In the genomic region with DNA sequence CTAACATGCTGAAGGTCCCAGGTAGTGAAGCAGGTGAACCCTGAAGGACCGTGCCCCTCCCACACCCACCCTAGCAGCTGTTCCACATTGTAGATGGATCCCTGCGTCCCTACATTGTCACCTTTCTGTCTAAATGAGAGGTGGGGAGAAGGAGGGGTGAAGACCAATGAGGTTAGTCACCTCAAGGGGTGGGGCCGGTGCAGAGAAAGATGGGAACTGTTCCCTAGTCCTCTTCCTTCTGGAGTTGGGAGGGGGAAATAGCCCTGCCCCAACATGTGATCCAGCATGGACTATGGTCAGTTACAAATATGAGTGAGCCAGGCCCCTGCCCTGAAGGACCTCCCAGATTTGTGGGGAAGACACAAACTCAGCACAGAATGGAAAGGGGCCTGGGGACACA, we compare ENCODE assay signal across 16 cellular contexts.
DNase-seq lines count a peak whose midpoint lies in the region; ATAC-seq and TF ChIP-seq lines count a peak whose summit lies in the region.
"Had no signal": no experiment of that assay in that cellular context is flagged by ENCODE, and none has a peak within 500 bp of the region (broad histone marks: within the 10 kb centered on the region; RNA-seq: fewer than 3 reads in every experiment).

No MANE protein-coding gene starts in this region.

- no peak for DNase-seq in HCT116 (ENCODE audit: low read depth, low spot score)
- DNase-seq in activated B cell treated with CpG ODN at 0.5 μM for 24 hours: no peak
- no peak for DNase-seq in naive B cell
- no peak for DNase-seq in stimulated activated naive B cell treated with anti-CD40 and anti-IgM and Interleukin-4, amounts not matched to agents 10 μg/mL and 1 μg/mL and 100 μg/mL, for 72 hours
- DNase-seq in erythroblast (lab: John Stamatoyannopoulos, UW): no peak
- no peak for DNase-seq in GM23248
- DNase-seq: ACHN; BE2C; CD8-positive, alpha-beta memory T cell; DND-41; NCI-H187; NCI-H446; NCI-H69; NK-92 treated with Interleukin-12 subunit alpha and Interleukin-12 subunit beta, amount 100 ng/mL, for 24 hours had no signal

- H3F3A ChIP-seq in GM23248 (ENCODE audit: insufficient read depth): no peaks in the 10 kb centered on the region

- H3K36me3 Mint-ChIP-seq in activated B cell treated with CpG ODN at 0.5 μM for 24 hours (ENCODE audit: low read depth) (peaks cover 4% of the 10 kb centered on the region), naive B cell (no peaks in the 10 kb centered on the region)
- peaks cover 4% of the 10 kb centered on the region in 2 donors for H3K36me3 Mint-ChIP-seq in stimulated activated naive B cell treated with anti-CD40 and anti-IgM and Interleukin-4, amounts not matched to agents 10 μg/mL and 1 μg/mL and 100 μg/mL, for 72 hours

- H3K9me2 ChIP-seq in HCT116 (ENCODE audit: insufficient read depth): no peaks in the 10 kb centered on the region; the same call in 1 of the 2 replicates
- no peaks in the 10 kb centered on the region for H3K9me2 ChIP-seq in GM23248 (ENCODE audit: insufficient read depth)

- H3K27me3 ChIP-seq in HCT116 (ENCODE audit: insufficient read depth, low read length) (no peaks in the 10 kb centered on the region), GM23248 (replicated peaks; ENCODE audit: insufficient read depth) (no peaks in the 10 kb centered on the region)
- H3K27me3 ChIP-seq: BE2C had no signal

- H3K4me3 Mint-ChIP-seq in activated B cell treated with CpG ODN at 0.5 μM for 24 hours (peak overlapping the region; percentile 44), naive B cell (peak overlapping the region; percentile 12 to 87 (median 60))
- peak overlapping the region; percentile 43 to 62 for H3K4me3 Mint-ChIP-seq in stimulated activated naive B cell treated with anti-CD40 and anti-IgM and Interleukin-4, amounts not matched to agents 10 μg/mL and 1 μg/mL and 100 μg/mL, for 72 hours

- RAD21 ChIA-PET in HCT116 (lab: Charles Lee; ENCODE audit: low non-redundant PET in 1 of 2, low total read pairs in 2 of 2, uncharacterized antibody in 2 of 2, unreplicated experiment in 2 of 2): no interaction called here

- H3K27me3 Mint-ChIP-seq in activated B cell treated with CpG ODN at 0.5 μM for 24 hours (no peaks in the 10 kb centered on the region), naive B cell (no peaks in the 10 kb centered on the region)
- no peaks in the 10 kb centered on the region for H3K27me3 Mint-ChIP-seq in stimulated activated naive B cell treated with anti-CD40 and anti-IgM and Interleukin-4, amounts not matched to agents 10 μg/mL and 1 μg/mL and 100 μg/mL, for 72 hours
- H3K27me3 Mint-ChIP-seq: CD8-positive, alpha-beta memory T cell had no signal

- H3K4me1 ChIP-seq in HCT116 (ENCODE audit: control insufficient read depth in 1 of 2, insufficient read depth in 2 of 2, low read length in 2 of 2) (peaks cover 6 to 20% of the 10 kb centered on the region in 2 experiments; a peak in 3 of 4 replicates), GM23248 (ENCODE audit: insufficient read depth) (no peaks in the 10 kb centered on the region)

- BruUV-seq in HCT116 (replicated peaks; lab: Mats Ljungman, UMichigan): no TSS peak

- H3K4me3 ChIP-seq in HCT116 (replicated peaks in 1 of 2; ENCODE audit: low read depth in 1 of 2, low read length in 2 of 2) (no peak overlapping the region), GM23248 (no peak overlapping the region)

- TF ChIP-seq POLR2A in HCT116 (IDR thresholded peaks at IDR 0.05; ENCODE audit: borderline replicate concordance, extremely low read depth, insufficient read depth, insufficient read length): no peak
- no peak for TF ChIP-seq POLR2A in erythroblast (IDR thresholded peaks at IDR 0.05; ENCODE audit: low read length)

- H3K9me3 ChIP-seq in HCT116 (ENCODE audit: control insufficient read depth in 1 of 2, insufficient read depth in 1 of 2, low read depth in 1 of 2, low read length in 2 of 2): no peaks in the 10 kb centered on the region
- no peaks in the 10 kb centered on the region for H3K9me3 ChIP-seq in GM23248 (ENCODE audit: low read depth)
- H3K9me3 ChIP-seq: BE2C had no signal

- H3K4me2 ChIP-seq in HCT116 (ENCODE audit: low read length): no peak overlapping the region
- no peak overlapping the region for H3K4me2 ChIP-seq in GM23248 (ENCODE audit: unreplicated experiment)

- H3K27ac ChIP-seq in HCT116 (ENCODE audit: low read depth, low read length) (no peak overlapping the region), GM23248 (no peak overlapping the region)
- H3K27ac ChIP-seq: RWPE1 had no signal

- no peaks in the 10 kb centered on the region for H3K9me3 Mint-ChIP-seq in activated B cell treated with CpG ODN at 0.5 μM for 24 hours
- H3K9me3 Mint-ChIP-seq in naive B cell: peaks cover 0 to 9% (median under 1%) of the 10 kb centered on the region in 7 donors
- peaks cover under 1 to 1% of the 10 kb centered on the region in 2 donors for H3K9me3 Mint-ChIP-seq in stimulated activated naive B cell treated with anti-CD40 and anti-IgM and Interleukin-4, amounts not matched to agents 10 μg/mL and 1 μg/mL and 100 μg/mL, for 72 hours

- H3K4me1 Mint-ChIP-seq in activated B cell treated with CpG ODN at 0.5 μM for 24 hours (peaks cover 48% of the 10 kb centered on the region), naive B cell (peaks cover 29 to 65% (median 65%) of the 10 kb centered on the region in 3 donors)
- H3K4me1 Mint-ChIP-seq in stimulated activated naive B cell treated with anti-CD40 and anti-IgM and Interleukin-4, amounts not matched to agents 10 μg/mL and 1 μg/mL and 100 μg/mL, for 72 hours: peaks cover 25 to 57% of the 10 kb centered on the region in 2 donors
- H3K4me1 Mint-ChIP-seq: CD8-positive, alpha-beta memory T cell had no signal

- WGBS in GM23248 (ENCODE audit: low coverage in 1 of 2, low lambda C conversion rate in 2 of 2, missing lambda C conversion rate in 2 of 2), 2 experiments: 90 to 93% methylated on average over 3 of the region's 3 CpGs

- H3K27ac Mint-ChIP-seq in activated B cell treated with CpG ODN at 0.5 μM for 24 hours: peak overlapping the region; percentile 88
- H3K27ac Mint-ChIP-seq in naive B cell: peak overlapping the region; percentile 60 to 97 (median 90)
- peak overlapping the region; percentile 40 for H3K27ac Mint-ChIP-seq in stimulated activated naive B cell treated with anti-CD40 and anti-IgM and Interleukin-4, amounts not matched to agents 10 μg/mL and 1 μg/mL and 100 μg/mL, for 72 hours
- H3K27ac Mint-ChIP-seq: CD8-positive, alpha-beta memory T cell had no signal

- no peaks in the 10 kb centered on the region for H3K36me3 ChIP-seq in HCT116 (ENCODE audit: control insufficient read depth in 1 of 2, insufficient read depth in 2 of 2, low read length in 2 of 2)
- H3K36me3 ChIP-seq in GM23248 (ENCODE audit: low read depth): no peaks in the 10 kb centered on the region
- H3K36me3 ChIP-seq: BE2C had no signal

- POLR2A ChIA-PET in HCT116 (lab: Charles Lee): no interaction called here
- POLR2A ChIA-PET in activated B cell treated with CpG ODN at 0.5 μM for 24 hours (lab: Charles Lee): interaction anchor here (0.7 to 1.3 kb wide), 4 partner anchors 36 to 157 kb away, joined by 3 read pairs; no protein-coding TSS in a partner anchor

- H4K20me1 ChIP-seq in HCT116 (ENCODE audit: insufficient read depth): no peaks in the 10 kb centered on the region
- H4K20me1 ChIP-seq in GM23248 (ENCODE audit: insufficient read depth): no peaks in the 10 kb centered on the region

- intact Hi-C loops in HCT116 (cut with micrococcal nuclease) (no loop called here), activated B cell treated with CpG ODN at 0.5 μM for 24 hours (cut with micrococcal nuclease) (loop anchor here (2.0 to 5.0 kb wide), 3 partner anchors 17 to 45 kb away; no protein-coding TSS in a partner anchor)

- no peaks in the 10 kb centered on the region for H3K79me2 ChIP-seq in HCT116 (ENCODE audit: insufficient read depth, low read length)
- H3K79me2 ChIP-seq in GM23248 (ENCODE audit: insufficient read depth): no peaks in the 10 kb centered on the region

- CTCF ChIA-PET in HCT116 (lab: Charles Lee): no interaction called here
- CTCF ChIA-PET in activated B cell treated with CpG ODN at 0.5 μM for 24 hours (lab: Charles Lee): no interaction called here

- TF ChIP-seq RAD21 in HCT116 (IDR thresholded peaks at IDR 0.05; ENCODE audit: low read depth): no peak

- H3K9ac ChIP-seq in HCT116 (ENCODE audit: low read length): no peak overlapping the region
- no peak overlapping the region for H3K9ac ChIP-seq in GM23248

- TF ChIP-seq CTCF in HCT116 (IDR thresholded peaks at IDR 0.05 in 2 of 3, conservative IDR thresholded peaks at IDR 0.05 in 1 of 3; ENCODE audit: borderline replicate concordance in 1 of 3, insufficient read depth in 1 of 3, low read depth in 2 of 3, low read length in 2 of 3) (no peak), activated B cell treated with CpG ODN at 0.5 μM for 24 hours (IDR thresholded peaks at IDR 0.05) (no peak)

- in situ Hi-C loops in GM23248 (cut with MboI): no loop called here

- ATAC-seq in HCT116 (peak; percentile 53; the same call in 1 of the 2 replicates), activated B cell treated with CpG ODN at 0.5 μM for 24 hours (ENCODE audit: low read depth) (no peak), naive B cell (ENCODE audit: low read depth in 2 of 2) (no peak), HG02642 (IDR thresholded peaks at IDR 0.05; ENCODE audit: poor library complexity, unreplicated experiment) (no peak)
- ATAC-seq in stimulated activated naive B cell treated with anti-CD40 and anti-IgM and Interleukin-4, amounts not matched to agents 10 μg/mL and 1 μg/mL and 100 μg/mL, for 72 hours (replicated peaks): no peak

- H2AFZ ChIP-seq in HCT116 (ENCODE audit: low read depth, low read length, poor library complexity, severe bottlenecking): no peak overlapping the region
- no peak overlapping the region for H2AFZ ChIP-seq in GM23248

TF ChIP-seq in HCT116, 20 proteins besides CTCF, POLR2A, EP300 and RAD21:
- no peak for TF ChIP-seq JUND (IDR thresholded peaks at IDR 0.05)
- no peak for TF ChIP-seq SP1 (IDR thresholded peaks at IDR 0.05; ENCODE audit: low read depth)
- TF ChIP-seq ELF1 (IDR thresholded peaks at IDR 0.05; ENCODE audit: borderline replicate concordance, low read depth): no peak
- no peak for TF ChIP-seq CBX3 (IDR thresholded peaks at IDR 0.05; ENCODE audit: low read depth)
TF ChIP-seq in HCT116: peak in this region for 0.

Comparison
In these comparisons a context has a peak if more than half of its experiments do, and no peak if none do; other contexts are left out.
1. H3K27ac Mint-ChIP-seq: peak in every context shown above with its lines; median percentile 90 in naive B cell; 88 in activated B cell treated with CpG ODN at 0.5 μM for 24 hours; 40 in stimulated activated naive B cell treated with anti-CD40 and anti-IgM and Interleukin-4, amounts not matched to agents 10 μg/mL and 1 μg/mL and 100 μg/mL, for 72 hours.